9 cellular contexts compared by ENCODE assay signal in genomic region chr13:76153239-76153638, GRCh38.
"Had no signal": no experiment of that assay in that cellular context is flagged by ENCODE, and none has a peak within 500 bp of the region (broad histone marks: within the 10 kb centered on the region; RNA-seq: fewer than 3 reads in every experiment).

No MANE protein-coding gene starts in this region.

- H3K4me1 ChIP-seq: HAP-1 had no signal

- DNase-seq: GM23248, GOT3, H7, H9, HCEC 1CT, HFFc6 had no signal

- H3K4me2 ChIP-seq: GM23338 had no signal

- H3K27ac ChIP-seq: GM23248 had no signal

- H3K4me3 ChIP-seq: GM23248, GM23338, HAP-1 had no signal

- H3K9me3 ChIP-seq: HAP-1 had no signal

- H3K9ac ChIP-seq: GM23248 had no signal

- H3K36me3 ChIP-seq: HAP-1 had no signal

- ATAC-seq: GM23338, HCT116 had no signal

- H2AFZ ChIP-seq: GM23248, GM23338 had no signal
